Comparison of ENCODE assay signal across 15 cellular contexts in genomic region chr2:111022630-111023029, GRCh38.
"Had no signal": no experiment of that assay in that cellular context is flagged by ENCODE, and none has a peak within 500 bp of the region (broad histone marks: within the 10 kb centered on the region; RNA-seq: fewer than 3 reads in every experiment).

No MANE protein-coding gene starts in this region.

- H3K27ac ChIP-seq: brain microvascular endothelial cell, ovary, uterus, VCaP had no signal

- H3K9me3 ChIP-seq: ovary, uterus had no signal

- H3K4me1 ChIP-seq: uterus had no signal

- H3K4me3 ChIP-seq: ovary, uterus had no signal

- H3K36me3 ChIP-seq: brain microvascular endothelial cell, ovary, uterus had no signal

- DNase-seq: activated CD4-positive, alpha-beta memory T cell treated with anti-CD3 and anti-CD28 coated beads for 36 hours; activated gamma-delta T cell; activated T-cell treated with anti-CD3 and anti-CD28 coated beads, Interleukin-2, amount 50 U/mL, for 48 hours; amygdala; brain microvascular endothelial cell; head of caudate nucleus; left colon; nephron progenitor cell; ovary; stimulated activated CD4-positive, alpha-beta T cell treated with anti-CD3 and anti-CD28 coated beads, Interleukin-4, amount 100 ng/mL, for 4 hours; T-helper 9 cell; uterus had no signal

- FAIRE-seq: endometrium had no signal

- H3K27me3 ChIP-seq: ovary, uterus had no signal

- ATAC-seq: esophagus mucosa, left colon had no signal
